ENCODE assay signal across 21 cellular contexts in genomic region chr16:55248494-55248893, GRCh38.
"Had no signal": no experiment of that assay in that cellular context is flagged by ENCODE, and none has a peak within 500 bp of the region (broad histone marks: within the 10 kb centered on the region; RNA-seq: fewer than 3 reads in every experiment).

No MANE protein-coding gene starts in this region.

- H3K4me3 ChIP-seq: adrenal gland, coronary artery, gastrocnemius medialis, heart right ventricle, lower lobe of right lung, psoas muscle, sigmoid colon, upper lobe of right lung had no signal

- H3K36me3 ChIP-seq: adrenal gland, gastrocnemius medialis, heart right ventricle, lower lobe of right lung, sigmoid colon, upper lobe of right lung, WERI-Rb-1 had no signal

- H3K9me3 Mint-ChIP-seq: activated T-helper 1 cell treated with anti-CD3 and anti-CD28 coated beads, Interleukin-12 subunit alpha, Interleukin-12 subunit beta, Interleukin-2, Interleukin-4 antibody, amounts not matched to agents 30 ng/mL and 10 ng/mL and 1 ng/mL, durations not matched to agents 14 hours and 24 hours and 36 hours; T-helper 2 cell treated with Interferon-gamma antibody and Interleukin-4, amounts not matched to agents 5 μg/mL and 100 μg/mL, for 36 hours had no signal

- ATAC-seq: gastrocnemius medialis; heart right ventricle; lower lobe of right lung; naive thymus-derived CD4-positive, alpha-beta T cell; psoas muscle; stimulated activated naive CD8-positive, alpha-beta T cell treated with anti-CD3 and anti-CD28 coated beads, Interleukin-15, Interleukin-2, amounts not matched to agents 100 U/mL and 50 U/mL, for 24 hours; upper lobe of right lung had no signal

- DNase-seq: activated CD8-positive, alpha-beta memory T cell treated with anti-CD3 and anti-CD28 coated beads, Interleukin-2, amount 50 U/mL, for 48 hours; activated naive CD4-positive, alpha-beta T cell; adrenal gland; effector CD4-positive, alpha-beta T cell; gastrocnemius medialis; heart right ventricle; lower lobe of right lung; naive thymus-derived CD4-positive, alpha-beta T cell; occipital lobe; psoas muscle; SHP77 treated with DMSO at 0.1 percent for 48 hours; sigmoid colon; stimulated activated CD4-positive, alpha-beta T cell treated with anti-CD3 and anti-CD28 coated beads, Interleukin-4, amount 100 ng/mL, for 1 hour; stimulated activated CD8-positive, alpha-beta memory T cell treated with anti-CD3 and anti-CD28 coated beads, Interleukin-4, amount 100 ng/mL, for 48 hours; stimulated activated naive CD8-positive, alpha-beta T cell treated with anti-CD3 and anti-CD28 coated beads, Interleukin-15, Interleukin-2, amounts not matched to agents 100 U/mL and 50 U/mL, for 24 hours; SW 1271; upper lobe of right lung; WERI-Rb-1 had no signal

- H3K4me1 ChIP-seq: adrenal gland, gastrocnemius medialis, heart right ventricle, lower lobe of right lung, psoas muscle, sigmoid colon, upper lobe of right lung had no signal

- H3K4me3 Mint-ChIP-seq: activated T-helper 1 cell treated with anti-CD3 and anti-CD28 coated beads, Interleukin-12 subunit alpha, Interleukin-12 subunit beta, Interleukin-2, Interleukin-4 antibody, amounts not matched to agents 30 ng/mL and 10 ng/mL and 1 ng/mL, durations not matched to agents 14 hours and 24 hours and 36 hours; naive thymus-derived CD4-positive, alpha-beta T cell; T-helper 2 cell treated with Interferon-gamma antibody and Interleukin-4, amounts not matched to agents 5 μg/mL and 100 μg/mL, for 36 hours had no signal

- H3K27ac Mint-ChIP-seq: activated T-helper 1 cell treated with anti-CD3 and anti-CD28 coated beads, Interleukin-12 subunit alpha, Interleukin-12 subunit beta, Interleukin-2, Interleukin-4 antibody, amounts not matched to agents 30 ng/mL and 10 ng/mL and 1 ng/mL, durations not matched to agents 14 hours and 24 hours and 36 hours; naive thymus-derived CD4-positive, alpha-beta T cell; T-helper 2 cell treated with Interferon-gamma antibody and Interleukin-4, amounts not matched to agents 5 μg/mL and 100 μg/mL, for 36 hours had no signal

- H3K27ac ChIP-seq: adrenal gland, coronary artery, gastrocnemius medialis, heart right ventricle, lower lobe of right lung, psoas muscle, sigmoid colon, upper lobe of right lung, WERI-Rb-1 had no signal

- H3K36me3 Mint-ChIP-seq: naive thymus-derived CD4-positive, alpha-beta T cell had no signal

- H3K9me3 ChIP-seq: adrenal gland, gastrocnemius medialis, lower lobe of right lung, psoas muscle, sigmoid colon, upper lobe of right lung had no signal

- H3K27me3 ChIP-seq: adrenal gland, gastrocnemius medialis, sigmoid colon, upper lobe of right lung had no signal
